ENCODE assay signal across 10 cellular contexts in genomic region chr5:159175547-159175946, GRCh38. TPM values are rescaled to one million over a fixed set of nuclear protein-coding genes. Genes with fewer than 3 reads are reported as not detected.
A peak's percentile ranks its signal among the peaks of the same experiment; 100 is the strongest.
DNase-seq lines count a peak whose midpoint lies in the region; ATAC-seq and TF ChIP-seq lines count a peak whose summit lies in the region.
"Had no signal": no experiment of that assay in that cellular context is flagged by ENCODE, and none has a peak within 500 bp of the region (broad histone marks: within the 10 kb centered on the region; RNA-seq: fewer than 3 reads in every experiment).

No MANE protein-coding gene starts in this region.

- ATAC-seq in activated T-cell treated with anti-CD3 and anti-CD28 coated beads, Interleukin-2, amount 50 U/mL, for 72 hours (replicated peaks in 1 of 2), result peak; percentile 42 to 46
- ATAC-seq in left ventricle myocardium superior, result peak; percentile 65
- no peak for ATAC-seq in HG03460 (IDR thresholded peaks at IDR 0.05; ENCODE audit: unreplicated experiment)

- H3K27ac Mint-ChIP-seq in activated T-cell treated with anti-CD3 and anti-CD28 coated beads, Interleukin-2, amount 50 U/mL, for 72 hours, result peak overlapping the region; percentile 91
- peak overlapping the region; percentile 52 for H3K27ac Mint-ChIP-seq in type B pancreatic cell
- H3K27ac Mint-ChIP-seq: IgD-negative memory B cell had no signal

- intact Hi-C loops in left ventricle myocardium superior (cut with micrococcal nuclease), result no loop called here

- peak overlapping the region; percentile 14 for H3K9ac ChIP-seq in adipocyte (ENCODE audit: low read length)

- DNase-seq in activated T-cell treated with anti-CD3 and anti-CD28 coated beads, Interleukin-2, amount 50 U/mL, for 72 hours, result no peak
- no peak for DNase-seq in activated T-cell treated with anti-CD3 and anti-CD28 coated beads, Interleukin-2, amount 50 U/mL, for 48 hours
- DNase-seq in adipocyte (ENCODE audit: low read depth) (peak; percentile 75), left ventricle myocardium superior (no peak), type B pancreatic cell (ENCODE audit: extremely low spot score, unreplicated experiment) (no peak), GDM1 (lab: John Stamatoyannopoulos, UW) (no peak), AML-193 (lab: John Stamatoyannopoulos, UW) (no peak)
- DNase-seq: activated T-cell treated with anti-CD3 and anti-CD28 coated beads, Interleukin-2, amount 50 U/mL, for 4 hours had no signal

- H3K36me3 Mint-ChIP-seq in activated T-cell treated with anti-CD3 and anti-CD28 coated beads, Interleukin-2, amount 50 U/mL, for 72 hours (ENCODE audit: insufficient read depth in 2 of 2), result peaks cover 11 to 35% of the 10 kb centered on the region in 2 donors
- peaks cover 40% of the 10 kb centered on the region for H3K36me3 Mint-ChIP-seq in type B pancreatic cell

- peaks cover 39% of the 10 kb centered on the region for H3K4me1 ChIP-seq in adipocyte (ENCODE audit: control insufficient read depth, insufficient read depth, low read length)

- no peak overlapping the region for H3K4me3 ChIP-seq in adipocyte (ENCODE audit: low read length)

- H3K27me3 Mint-ChIP-seq in activated T-cell treated with anti-CD3 and anti-CD28 coated beads, Interleukin-2, amount 50 U/mL, for 72 hours (ENCODE audit: low read depth), result no peaks in the 10 kb centered on the region
- no peaks in the 10 kb centered on the region for H3K27me3 Mint-ChIP-seq in type B pancreatic cell
- H3K27me3 Mint-ChIP-seq: IgD-negative memory B cell had no signal

- H3K4me3 Mint-ChIP-seq in activated T-cell treated with anti-CD3 and anti-CD28 coated beads, Interleukin-2, amount 50 U/mL, for 72 hours, result peak overlapping the region; percentile 62 to 66
- H3K4me3 Mint-ChIP-seq in type B pancreatic cell, result no peak overlapping the region
- H3K4me3 Mint-ChIP-seq: activated T-cell treated with anti-CD3 and anti-CD28 coated beads, Interleukin-2, amount 50 U/mL, for 4 hours; IgD-negative memory B cell had no signal

- H3K4me1 Mint-ChIP-seq in activated T-cell treated with anti-CD3 and anti-CD28 coated beads, Interleukin-2, amount 50 U/mL, for 72 hours (ENCODE audit: low read depth), result peaks cover 76% of the 10 kb centered on the region
- H3K4me1 Mint-ChIP-seq in type B pancreatic cell (ENCODE audit: unreplicated experiment), result peaks cover 18% of the 10 kb centered on the region

- no peak for TF ChIP-seq CTCF in type B pancreatic cell (conservative IDR thresholded peaks at IDR 0.05)

- H3K9me3 ChIP-seq in adipocyte (ENCODE audit: control insufficient read depth, low read length), result no peaks in the 10 kb centered on the region

- no peaks in the 10 kb centered on the region for H3K27me3 ChIP-seq in adipocyte (replicated peaks; ENCODE audit: control insufficient read depth, insufficient read depth, low read length)

- H3K9me3 Mint-ChIP-seq in activated T-cell treated with anti-CD3 and anti-CD28 coated beads, Interleukin-2, amount 50 U/mL, for 72 hours, result no peaks in the 10 kb centered on the region
- H3K9me3 Mint-ChIP-seq in type B pancreatic cell, result no peaks in the 10 kb centered on the region
- H3K9me3 Mint-ChIP-seq: activated T-cell treated with anti-CD3 and anti-CD28 coated beads, Interleukin-2, amount 50 U/mL, for 4 hours; IgD-negative memory B cell had no signal

- peaks cover 20% of the 10 kb centered on the region for H3K36me3 ChIP-seq in adipocyte (ENCODE audit: control insufficient read depth, insufficient read depth, low read length, severe bottlenecking)

RNA-seq across cellular contexts. Expression of gene RNF145, which starts 33.8 kb away (rescaled TPM):
- 100 to 1,000 TPM in 1 of 2 donors, 10 to 100 TPM in 1; 88.7 to 116 TPM for total RNA-seq in activated T-cell treated with anti-CD3 and anti-CD28 coated beads, Interleukin-2, amount 50 U/mL, for 72 hours
- total RNA-seq in left ventricle myocardium superior, result 23.3 TPM
- 42.5 and 66.4 TPM in 2 replicates for total RNA-seq in type B pancreatic cell (ENCODE audit: low replicate concordance)
